ENCODE assay signal across 1 cellular context in the genomic region with DNA sequence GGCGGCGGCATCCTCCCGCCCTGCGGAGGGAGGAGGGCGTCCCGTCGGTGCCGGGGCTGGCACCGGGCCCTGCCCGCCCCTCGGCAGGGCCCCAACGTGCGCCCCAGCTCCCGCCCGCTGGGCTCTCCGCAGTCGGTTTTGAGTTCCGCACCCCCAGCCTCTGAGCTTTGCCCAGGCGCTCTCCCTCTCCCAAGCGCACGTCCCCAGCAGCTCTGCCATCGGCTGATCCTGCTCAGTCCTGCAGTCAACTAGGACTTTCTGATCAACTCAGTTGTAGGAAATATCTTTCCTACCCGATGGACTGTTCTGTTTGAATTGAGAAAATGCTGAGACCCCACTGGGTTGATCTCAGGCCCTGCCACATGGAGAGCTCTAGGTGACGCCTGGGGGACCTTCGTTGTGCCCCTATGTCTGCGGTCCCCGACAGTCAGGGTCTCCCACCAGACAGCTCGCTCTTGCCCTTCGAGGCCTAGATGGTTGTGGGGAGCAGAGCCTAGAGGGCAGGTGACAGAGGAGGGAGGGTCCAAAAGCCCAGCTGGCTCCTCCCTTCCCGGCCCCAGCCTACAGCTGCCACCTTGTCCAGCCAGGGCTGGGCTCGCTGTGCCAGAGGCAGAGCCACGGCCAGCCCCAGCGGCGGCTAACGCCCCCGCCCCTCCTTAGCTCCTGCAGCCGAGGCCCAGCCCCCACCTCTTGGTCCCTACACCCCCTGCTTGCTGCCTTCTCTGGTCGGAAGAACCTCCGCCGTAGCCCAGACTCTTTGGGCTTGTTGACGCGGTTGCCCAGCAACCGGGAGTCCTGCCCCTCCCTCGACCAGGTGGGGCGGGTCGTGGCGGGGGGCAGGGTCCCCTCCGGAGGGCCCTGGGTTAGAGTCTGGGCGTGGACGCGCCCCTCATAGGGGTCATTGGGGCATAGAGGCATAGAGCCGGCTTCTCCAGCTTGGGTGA.
A peak's percentile ranks its signal among the peaks of the same experiment; 100 is the strongest.
TF ChIP-seq lines count a peak whose summit lies in the region.

A gene with protein sequence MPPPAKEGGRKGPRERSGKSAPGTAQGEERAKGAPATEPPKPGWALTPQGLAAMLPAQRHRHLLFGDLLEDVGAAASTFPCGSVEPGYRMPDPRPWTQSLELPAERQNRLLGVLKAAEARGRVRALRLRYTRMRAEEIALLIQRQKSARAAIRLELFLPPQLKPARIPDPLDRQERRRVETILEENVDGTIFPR (minus strand): TSS at position 190 of the 944 bp plus-strand sequence. CDS start 179 bp downstream, at position 11.

TF ChIP-seq in GM23338, 12 proteins besides CTCF, POLR2A, EP300 and RAD21 (continued from another document):
- TF ChIP-seq, protein P1, sequence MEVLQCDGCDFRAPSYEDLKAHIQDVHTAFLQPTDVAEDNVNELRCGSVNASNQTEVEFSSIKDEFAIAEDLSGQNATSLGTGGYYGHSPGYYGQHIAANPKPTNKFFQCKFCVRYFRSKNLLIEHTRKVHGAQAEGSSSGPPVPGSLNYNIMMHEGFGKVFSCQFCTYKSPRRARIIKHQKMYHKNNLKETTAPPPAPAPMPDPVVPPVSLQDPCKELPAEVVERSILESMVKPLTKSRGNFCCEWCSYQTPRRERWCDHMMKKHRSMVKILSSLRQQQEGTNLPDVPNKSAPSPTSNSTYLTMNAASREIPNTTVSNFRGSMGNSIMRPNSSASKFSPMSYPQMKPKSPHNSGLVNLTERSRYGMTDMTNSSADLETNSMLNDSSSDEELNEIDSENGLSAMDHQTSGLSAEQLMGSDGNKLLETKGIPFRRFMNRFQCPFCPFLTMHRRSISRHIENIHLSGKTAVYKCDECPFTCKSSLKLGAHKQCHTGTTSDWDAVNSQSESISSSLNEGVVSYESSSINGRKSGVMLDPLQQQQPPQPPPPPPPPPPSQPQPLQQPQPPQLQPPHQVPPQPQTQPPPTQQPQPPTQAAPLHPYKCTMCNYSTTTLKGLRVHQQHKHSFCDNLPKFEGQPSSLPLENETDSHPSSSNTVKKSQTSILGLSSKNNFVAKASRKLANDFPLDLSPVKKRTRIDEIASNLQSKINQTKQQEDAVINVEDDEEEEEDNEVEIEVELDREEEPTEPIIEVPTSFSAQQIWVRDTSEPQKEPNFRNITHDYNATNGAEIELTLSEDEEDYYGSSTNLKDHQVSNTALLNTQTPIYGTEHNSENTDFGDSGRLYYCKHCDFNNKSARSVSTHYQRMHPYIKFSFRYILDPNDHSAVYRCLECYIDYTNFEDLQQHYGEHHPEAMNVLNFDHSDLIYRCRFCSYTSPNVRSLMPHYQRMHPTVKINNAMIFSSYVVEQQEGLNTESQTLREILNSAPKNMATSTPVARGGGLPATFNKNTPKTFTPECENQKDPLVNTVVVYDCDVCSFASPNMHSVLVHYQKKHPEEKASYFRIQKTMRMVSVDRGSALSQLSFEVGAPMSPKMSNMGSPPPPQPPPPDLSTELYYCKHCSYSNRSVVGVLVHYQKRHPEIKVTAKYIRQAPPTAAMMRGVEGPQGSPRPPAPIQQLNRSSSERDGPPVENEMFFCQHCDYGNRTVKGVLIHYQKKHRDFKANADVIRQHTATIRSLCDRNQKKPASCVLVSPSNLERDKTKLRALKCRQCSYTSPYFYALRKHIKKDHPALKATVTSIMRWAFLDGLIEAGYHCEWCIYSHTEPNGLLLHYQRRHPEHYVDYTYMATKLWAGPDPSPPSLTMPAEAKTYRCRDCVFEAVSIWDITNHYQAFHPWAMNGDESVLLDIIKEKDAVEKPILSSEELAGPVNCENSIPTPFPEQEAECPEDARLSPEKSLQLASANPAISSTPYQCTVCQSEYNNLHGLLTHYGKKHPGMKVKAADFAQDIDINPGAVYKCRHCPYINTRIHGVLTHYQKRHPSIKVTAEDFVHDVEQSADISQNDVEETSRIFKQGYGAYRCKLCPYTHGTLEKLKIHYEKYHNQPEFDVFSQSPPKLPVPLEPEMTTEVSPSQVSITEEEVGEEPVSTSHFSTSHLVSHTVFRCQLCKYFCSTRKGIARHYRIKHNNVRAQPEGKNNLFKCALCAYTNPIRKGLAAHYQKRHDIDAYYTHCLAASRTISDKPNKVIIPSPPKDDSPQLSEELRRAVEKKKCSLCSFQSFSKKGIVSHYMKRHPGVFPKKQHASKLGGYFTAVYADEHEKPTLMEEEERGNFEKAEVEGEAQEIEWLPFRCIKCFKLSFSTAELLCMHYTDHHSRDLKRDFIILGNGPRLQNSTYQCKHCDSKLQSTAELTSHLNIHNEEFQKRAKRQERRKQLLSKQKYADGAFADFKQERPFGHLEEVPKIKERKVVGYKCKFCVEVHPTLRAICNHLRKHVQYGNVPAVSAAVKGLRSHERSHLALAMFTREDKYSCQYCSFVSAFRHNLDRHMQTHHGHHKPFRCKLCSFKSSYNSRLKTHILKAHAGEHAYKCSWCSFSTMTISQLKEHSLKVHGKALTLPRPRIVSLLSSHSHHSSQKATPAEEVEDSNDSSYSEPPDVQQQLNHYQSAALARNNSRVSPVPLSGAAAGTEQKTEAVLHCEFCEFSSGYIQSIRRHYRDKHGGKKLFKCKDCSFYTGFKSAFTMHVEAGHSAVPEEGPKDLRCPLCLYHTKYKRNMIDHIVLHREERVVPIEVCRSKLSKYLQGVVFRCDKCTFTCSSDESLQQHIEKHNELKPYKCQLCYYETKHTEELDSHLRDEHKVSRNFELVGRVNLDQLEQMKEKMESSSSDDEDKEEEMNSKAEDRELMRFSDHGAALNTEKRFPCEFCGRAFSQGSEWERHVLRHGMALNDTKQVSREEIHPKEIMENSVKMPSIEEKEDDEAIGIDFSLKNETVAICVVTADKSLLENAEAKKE (CRISPR knock-in tag; IDR thresholded peaks at IDR 0.05): no peak
- peak; percentile 59 for TF ChIP-seq EZH2 (IDR thresholded peaks at IDR 0.05; ENCODE audit: low read depth, unreplicated experiment)
